25 cellular contexts compared by ENCODE assay signal in genomic region chr17:77284023-77284617, GRCh38.
DNase-seq lines count a peak whose midpoint lies in the region; ATAC-seq, FAIRE-seq and TF ChIP-seq lines count a peak whose summit lies in the region.
"Had no signal": no experiment of that assay in that cellular context is flagged by ENCODE, and none has a peak within 500 bp of the region (broad histone marks: within the 10 kb centered on the region; RNA-seq: fewer than 3 reads in every experiment).

No MANE protein-coding gene starts in this region.

- no peaks in the 10 kb centered on the region for H3K36me3 Mint-ChIP-seq in IgD-negative memory B cell
- H3K36me3 Mint-ChIP-seq in type B pancreatic cell = no peaks in the 10 kb centered on the region
- H3K36me3 Mint-ChIP-seq: activated naive CD8-positive, alpha-beta T cell treated with anti-CD3 and anti-CD28 coated beads, Interleukin-2, amount 10 ng/mL, durations not matched to agents 7 days and 5 days; CD4-positive, CD25-positive, alpha-beta regulatory T cell; natural killer cell had no signal

- H3K4me3 Mint-ChIP-seq in IgD-negative memory B cell (peak overlapping the region in 1 of 4 donors; percentile 13), type B pancreatic cell (peak overlapping the region; percentile 48)
- H3K4me3 Mint-ChIP-seq: activated naive CD8-positive, alpha-beta T cell treated with anti-CD3 and anti-CD28 coated beads, Interleukin-2, amount 10 ng/mL, durations not matched to agents 7 days and 5 days; natural killer cell; T-helper 17 cell had no signal

- H3K56ac ChIP-seq in mesendoderm (ENCODE audit: low read length) = peak overlapping the region; percentile 34

- H3K4me2 ChIP-seq in mesendoderm (ENCODE audit: low read length) = no peak overlapping the region

- peaks cover 9% of the 10 kb centered on the region for H3K79me1 ChIP-seq in mesendoderm (ENCODE audit: low read length)

- no peak overlapping the region for H3K9ac ChIP-seq in mesendoderm (ENCODE audit: low read length)
- H3K9ac ChIP-seq: parathyroid adenoma had no signal

- H3K36me3 ChIP-seq in bronchial epithelial cell (ENCODE audit: control insufficient read depth, insufficient read depth, low read length) (peaks cover 3% of the 10 kb centered on the region), mesendoderm (ENCODE audit: control insufficient read depth, insufficient read depth, low read length) (no peaks in the 10 kb centered on the region)
- H3K36me3 ChIP-seq: Peyer's patch, SJCRH30, uterus had no signal

- no peak overlapping the region for H2BK15ac ChIP-seq in mesendoderm (replicated peaks; ENCODE audit: low read depth)

- H2AK5ac ChIP-seq in mesendoderm (ENCODE audit: low read length) = no peak overlapping the region

- no peak overlapping the region for H4K5ac ChIP-seq in mesendoderm (ENCODE audit: low read length)

- no peak overlapping the region for H3K23ac ChIP-seq in mesendoderm (ENCODE audit: low read length)

- DNase-seq in bronchial epithelial cell (ENCODE audit: low read depth) = no peak
- no peak for DNase-seq in mesendoderm
- no peak for DNase-seq in type B pancreatic cell (ENCODE audit: extremely low spot score, unreplicated experiment)
- no peak for DNase-seq in NCI-H524 treated with DMSO at 0.1 percent for 48 hours (lab: John Stamatoyannopoulos, UW)
- no peak for DNase-seq in HCEC 1CT
- DNase-seq: activated CD4-positive, alpha-beta T cell treated with anti-CD3 and anti-CD28 coated beads for 48 hours; activated CD8-positive, alpha-beta memory T cell treated with anti-CD3 and anti-CD28 coated beads for 24 hours; activated effector memory CD4-positive, alpha-beta T cell treated with Interleukin-2 at 50 U/mL for 16 hours; activated naive CD8-positive, alpha-beta T cell treated with anti-CD3 and anti-CD28 coated beads, Interleukin-2, amount 10 ng/mL, durations not matched to agents 7 days and 5 days; CD4-positive, CD25-positive, alpha-beta regulatory T cell; kidney; MV-4-11; natural killer cell; NCI-H146; NCI-H2171 treated with DMSO at 0.1 percent for 48 hours; NCI-H510A treated with DMSO at 0.1 percent for 48 hours; Peyer's patch; stimulated activated naive CD4-positive, alpha-beta T cell; T-helper 17 cell; uterus had no signal

- H3K27me3 Mint-ChIP-seq in IgD-negative memory B cell (peaks cover 18% of the 10 kb centered on the region), type B pancreatic cell (peaks cover 34% of the 10 kb centered on the region)

- no peaks in the 10 kb centered on the region for H3K27me3 ChIP-seq in bronchial epithelial cell (ENCODE audit: control insufficient read depth, insufficient read depth, low read length)
- no peaks in the 10 kb centered on the region for H3K27me3 ChIP-seq in mesendoderm (ENCODE audit: insufficient read depth, low read length, poor library complexity)
- H3K27me3 ChIP-seq: Peyer's patch, SJCRH30 had no signal

- no peak overlapping the region for H3K18ac ChIP-seq in mesendoderm (ENCODE audit: low read length)

- H3K27ac Mint-ChIP-seq in IgD-negative memory B cell = peak overlapping the region in 2 of 3 donors; percentile 26 to 56
- peak overlapping the region; percentile 70 for H3K27ac Mint-ChIP-seq in type B pancreatic cell
- H3K27ac Mint-ChIP-seq: activated naive CD8-positive, alpha-beta T cell treated with anti-CD3 and anti-CD28 coated beads, Interleukin-2, amount 10 ng/mL, durations not matched to agents 7 days and 5 days; CD4-positive, CD25-positive, alpha-beta regulatory T cell; natural killer cell; T-helper 17 cell had no signal

- no peak overlapping the region for H2BK120ac ChIP-seq in mesendoderm (ENCODE audit: low read depth, low read length)

- no peak overlapping the region for H2BK5ac ChIP-seq in mesendoderm (ENCODE audit: low read length)

- ATAC-seq in HG02759 (IDR thresholded peaks at IDR 0.05; ENCODE audit: unreplicated experiment) = no peak
- ATAC-seq: natural killer cell, T-helper 17 cell had no signal

- H3K9me3 Mint-ChIP-seq in IgD-negative memory B cell (peaks cover 0 to 3% (median 0%) of the 10 kb centered on the region in 3 donors), type B pancreatic cell (no peaks in the 10 kb centered on the region)
- H3K9me3 Mint-ChIP-seq: activated naive CD8-positive, alpha-beta T cell treated with anti-CD3 and anti-CD28 coated beads, Interleukin-2, amount 10 ng/mL, durations not matched to agents 7 days and 5 days; natural killer cell had no signal

- no peak for TF ChIP-seq CTCF in bronchial epithelial cell (IDR thresholded peaks at IDR 0.05; ENCODE audit: insufficient read depth, low read length, severe bottlenecking)
- TF ChIP-seq CTCF in type B pancreatic cell (conservative IDR thresholded peaks at IDR 0.05) = no peak

- peaks cover 37% of the 10 kb centered on the region for H3K79me2 ChIP-seq in mesendoderm (ENCODE audit: control insufficient read depth, insufficient read depth, low read length)

- H3K27ac ChIP-seq in mesendoderm (ENCODE audit: low read depth, low read length) = no peak overlapping the region
- H3K27ac ChIP-seq: SJCRH30, uterus had no signal

- H3K4me3 ChIP-seq in bronchial epithelial cell (ENCODE audit: low read depth, low read length) = no peak overlapping the region
- H3K4me3 ChIP-seq in mesendoderm (ENCODE audit: low read length) = no peak overlapping the region
- H3K4me3 ChIP-seq: SJCRH30, uterus had no signal

- peak; percentile 84 for FAIRE-seq in bronchial epithelial cell (lab: Jason Lieb, UNC)
- FAIRE-seq: GM12891, kidney had no signal

- H4K8ac ChIP-seq in mesendoderm (ENCODE audit: low read depth, low read length) = no peak overlapping the region

- H3K4me1 Mint-ChIP-seq in IgD-negative memory B cell = peaks cover 5 to 19% (median 11%) of the 10 kb centered on the region in 3 donors
- peaks cover 37% of the 10 kb centered on the region for H3K4me1 Mint-ChIP-seq in type B pancreatic cell (ENCODE audit: unreplicated experiment)

- WGBS in mesendoderm (ENCODE audit: extremely low coverage, insufficient coverage, low lambda C conversion rate) = no CpG with 5 or more reads among the region's 14 CpGs

- H3K4me1 ChIP-seq in mesendoderm (ENCODE audit: control insufficient read depth, low read depth, low read length) = peaks cover 20% of the 10 kb centered on the region

- no peak overlapping the region for H3K4ac ChIP-seq in mesendoderm (ENCODE audit: low read depth, low read length)
